1 cellular context compared by ENCODE assay signal in genomic region chr20:49541733-49542513, GRCh38.
TF ChIP-seq lines count a peak whose summit lies in the region.

No MANE protein-coding gene starts in this region.

TF ChIP-seq in IMR-90, 13 proteins besides CTCF, POLR2A, EP300 and RAD21 (continued from another document):
- no peak for TF ChIP-seq USF2 (IDR thresholded peaks at IDR 0.05; ENCODE audit: low read depth, low read length)
TF ChIP-seq in IMR-90: peak in this region for 1.
